Comparison of ENCODE assay signal across 18 cellular contexts in genomic region chr20:37749185-37749584, GRCh38.
"Had no signal": no experiment of that assay in that cellular context is flagged by ENCODE, and none has a peak within 500 bp of the region (broad histone marks: within the 10 kb centered on the region; RNA-seq: fewer than 3 reads in every experiment).

No MANE protein-coding gene starts in this region.

- H3K4me1 ChIP-seq: sigmoid colon, suprapubic skin, uterus had no signal

- H3K36me3 ChIP-seq: thyroid gland, uterus had no signal

- H3K4me3 Mint-ChIP-seq: naive thymus-derived CD4-positive, alpha-beta T cell; type B pancreatic cell had no signal

- H3K9me3 Mint-ChIP-seq: naive thymus-derived CD4-positive, alpha-beta T cell; type B pancreatic cell had no signal

- ATAC-seq: esophagus mucosa; left colon; naive thymus-derived CD4-positive, alpha-beta T cell had no signal

- H3K27me3 Mint-ChIP-seq: naive thymus-derived CD4-positive, alpha-beta T cell; type B pancreatic cell had no signal

- DNase-seq: effector memory CD4-positive, alpha-beta T cell; hippocampal formation; left colon; left ventricle myocardium superior; mesenchymal stem cell; naive thymus-derived CD4-positive, alpha-beta T cell; sigmoid colon; stimulated activated CD4-positive, alpha-beta T cell treated with anti-CD3 and anti-CD28 coated beads, Interleukin-12 subunit alpha, Interleukin-12 subunit beta, amount 100 ng/mL, for 4 hours; stimulated activated naive CD4-positive, alpha-beta T cell treated with Interleukin-2 at 50 U/mL for 16 hours; thyroid gland; uterus had no signal

- H3K27me3 ChIP-seq: neutrophil, sigmoid colon, suprapubic skin, thyroid gland, uterus had no signal

- H3K27ac Mint-ChIP-seq: naive thymus-derived CD4-positive, alpha-beta T cell; type B pancreatic cell had no signal

- H3K4me3 ChIP-seq: coronary artery, lung, sigmoid colon, skin epidermis, suprapubic skin, thyroid gland, uterus had no signal

- H3K9me3 ChIP-seq: neutrophil, sigmoid colon, suprapubic skin, thyroid gland, uterus had no signal
